ENCODE assay signal across 8 cellular contexts in genomic region chr7:34870041-34870440, GRCh38.
A peak's percentile ranks its signal among the peaks of the same experiment; 100 is the strongest.
DNase-seq lines count a peak whose midpoint lies in the region; ATAC-seq, FAIRE-seq and TF ChIP-seq lines count a peak whose summit lies in the region.
"Not testable (repeated sequence)": the region's sequence is repeated elsewhere in the genome, so short reads cannot be mapped to it uniquely, and the experiment has no call there.

No MANE protein-coding gene starts in this region.

- H3K4me3 ChIP-seq in Panc1 (ENCODE audit: low read depth in 2 of 2, low read length in 2 of 2); K562: not testable (repeated sequence)

- TF ChIP-seq CTCF in Calu3 (IDR thresholded peaks at IDR 0.05; ENCODE audit: unreplicated experiment); Panc1 (IDR thresholded peaks at IDR 0.05); K562 (IDR thresholded peaks at IDR 0.05 in 2 of 3, conservative IDR thresholded peaks at IDR 0.05 in 1 of 3; ENCODE audit: insufficient read depth in 2 of 3, low read depth in 1 of 3, low read length in 3 of 3); foreskin keratinocyte (conservative IDR thresholded peaks at IDR 0.05): not testable (repeated sequence)

- CTCF ChIA-PET in Calu3 (lab: Charles Lee); Panc1 (lab: Charles Lee); activated CD8-positive, alpha-beta T cell treated with anti-CD3 and anti-CD28 coated beads, Interleukin-2, amount 10 ng/mL, durations not matched to agents 7 days and 5 days (lab: Charles Lee); K562 (lab: Yijun Ruan, JAX; ENCODE audit: low intra/inter-chr PET ratio): not testable (repeated sequence)

- H3K27me3 Mint-ChIP-seq in Calu3 (ENCODE audit: unreplicated experiment); activated CD8-positive, alpha-beta T cell treated with anti-CD3 and anti-CD28 coated beads, Interleukin-2, amount 10 ng/mL, durations not matched to agents 7 days and 5 days (ENCODE audit: low read depth): not testable (repeated sequence)

- not testable (repeated sequence) for H3K9me3 Mint-ChIP-seq in Calu3 (ENCODE audit: low read depth, unreplicated experiment); activated CD8-positive, alpha-beta T cell treated with anti-CD3 and anti-CD28 coated beads, Interleukin-2, amount 10 ng/mL, durations not matched to agents 7 days and 5 days (ENCODE audit: insufficient read depth)

- TF ChIP-seq POLR2A in K562 (conservative IDR thresholded peaks at IDR 0.05), result not testable (repeated sequence)

- DNase-seq in Calu3; HTR-8/SVneo (ENCODE audit: insufficient read length, low spot score); Panc1 (ENCODE audit: low read depth, low spot score); urothelium cell line (ENCODE audit: low spot score): not testable (repeated sequence)
- peak; percentile 4 for DNase-seq in activated CD8-positive, alpha-beta T cell treated with anti-CD3 and anti-CD28 coated beads, Interleukin-2, amount 10 ng/mL, durations not matched to agents 7 days and 5 days
- DNase-seq in K562 (ENCODE audit: extremely low read depth in 1 of 4, low spot score in 3 of 4), result peak in 1 of 4 experiments; percentile 41
- peak in 1 of 2 donors; percentile 7 for DNase-seq in foreskin keratinocyte

- not testable (repeated sequence) for H3K9ac ChIP-seq in K562 (ENCODE audit: insufficient read depth in 1 of 2, low read depth in 2 of 2, low read length in 2 of 2)

- not testable (repeated sequence) for H3K27ac ChIP-seq in Panc1 (ENCODE audit: low read length); K562 (ENCODE audit: extremely low read depth, low read depth, low read length); foreskin keratinocyte

- BruUV-seq in Calu3 (replicated peaks; lab: Mats Ljungman, UMichigan); Panc1 (replicated peaks; lab: Mats Ljungman, UMichigan); K562 (replicated peaks; lab: Mats Ljungman, UMichigan): not testable (repeated sequence)

- 0 out of 2 replicates have a peak overlapping the region, but pooled peaks have one; percentile 1 for H3K4me2 ChIP-seq in K562 (ENCODE audit: insufficient read depth, low read length)

- FAIRE-seq in HTR-8/SVneo (lab: Jason Lieb, UNC) (peak; percentile 85), K562 (lab: Jason Lieb, UNC) (peak; percentile 99), urothelium cell line (lab: Jason Lieb, UNC) (peak; percentile 90)

- WGBS in K562 (ENCODE audit: insufficient coverage, low coverage, missing lambda C conversion rate), result 18% methylated on average over 2 of the region's 2 CpGs

- H3K36me3 Mint-ChIP-seq in Calu3 (ENCODE audit: insufficient read depth, unreplicated experiment); activated CD8-positive, alpha-beta T cell treated with anti-CD3 and anti-CD28 coated beads, Interleukin-2, amount 10 ng/mL, durations not matched to agents 7 days and 5 days (ENCODE audit: low read depth): not testable (repeated sequence)

- not testable (repeated sequence) for H4K20me1 ChIP-seq in K562 (replicated peaks; ENCODE audit: control insufficient read depth, insufficient read depth, low read length)

- H3K79me2 ChIP-seq in K562 (ENCODE audit: control insufficient read depth, insufficient read depth, low read length), result not testable (repeated sequence)

- ATAC-seq in Panc1 (peak; percentile 51; the same call in 1 of the 2 replicates), SK-N-SH treated with all-trans-retinoic acid at 6 μM for 48 hours (peak; percentile 63), K562 (peak; percentile 95), foreskin keratinocyte (peak; percentile 86)
- ATAC-seq in activated CD8-positive, alpha-beta T cell treated with anti-CD3 and anti-CD28 coated beads, Interleukin-2, amount 10 ng/mL, durations not matched to agents 7 days and 5 days, result not testable (repeated sequence)

- not testable (repeated sequence) for TF ChIP-seq EP300 in K562 (IDR thresholded peaks at IDR 0.05; ENCODE audit: low read length)

- H3K9me3 ChIP-seq in Panc1 (ENCODE audit: control insufficient read depth, insufficient read depth, low read depth, low read length); K562 (replicated peaks; ENCODE audit: control insufficient read depth, insufficient read depth, low read depth, low read length): not testable (repeated sequence)

- not testable (repeated sequence) for H3K4me1 ChIP-seq in Panc1 (ENCODE audit: control insufficient read depth, insufficient read depth, low read length); K562 (replicated peaks in 1 of 2; ENCODE audit: control insufficient read depth in 2 of 2, insufficient read depth in 2 of 2, low read length in 2 of 2); foreskin keratinocyte

- H2AFZ ChIP-seq in K562 (ENCODE audit: low read depth, low read length), result peak overlapping the region; percentile 28; the same call in 1 of the 2 replicates

- POLR2A ChIA-PET in Panc1 (lab: Charles Lee); activated CD8-positive, alpha-beta T cell treated with anti-CD3 and anti-CD28 coated beads, Interleukin-2, amount 10 ng/mL, durations not matched to agents 7 days and 5 days (lab: Charles Lee); K562 (lab: Yijun Ruan, JAX): not testable (repeated sequence)

- TF ChIP-seq RAD21 in K562 (CRISPR knock-in tag; conservative IDR thresholded peaks at IDR 0.05 in 1 of 2, IDR thresholded peaks at IDR 0.05 in 1 of 2), result not testable (repeated sequence)

- not testable (repeated sequence) for H3K9me1 ChIP-seq in K562 (ENCODE audit: control insufficient read depth, insufficient read depth, low read length)

- H3K27me3 ChIP-seq in Panc1 (ENCODE audit: control insufficient read depth, insufficient read depth, low read length); K562 (ENCODE audit: control insufficient read depth in 2 of 2, insufficient read depth in 2 of 2, low read length in 2 of 2); foreskin keratinocyte: not testable (repeated sequence)

- intact Hi-C loops in Calu3 (cut with micrococcal nuclease; ENCODE audit: unreplicated experiment); Panc1 (cut with micrococcal nuclease; ENCODE audit: unreplicated experiment); K562 (cut with micrococcal nuclease): not testable (repeated sequence)

- in situ Hi-C loops in Panc1 (cut with HindIII; ENCODE audit: low pct_unique_long_range_greater_than_20kb, low sequenced_read_pairs); K562 (cut with MboI): not testable (repeated sequence)

- H3K36me3 ChIP-seq in Panc1 (ENCODE audit: control insufficient read depth, insufficient read depth, low read length); K562 (ENCODE audit: control insufficient read depth, insufficient read depth, low read length): not testable (repeated sequence)

- not testable (repeated sequence) for H3K4me3 Mint-ChIP-seq in Calu3 (ENCODE audit: low read depth, unreplicated experiment); activated CD8-positive, alpha-beta T cell treated with anti-CD3 and anti-CD28 coated beads, Interleukin-2, amount 10 ng/mL, durations not matched to agents 7 days and 5 days

- peaks cover 16% of the 10 kb centered on the region for H3K4me1 Mint-ChIP-seq in Calu3 (ENCODE audit: low read depth, unreplicated experiment)
- not testable (repeated sequence) for H3K4me1 Mint-ChIP-seq in activated CD8-positive, alpha-beta T cell treated with anti-CD3 and anti-CD28 coated beads, Interleukin-2, amount 10 ng/mL, durations not matched to agents 7 days and 5 days (ENCODE audit: low read depth)

- peak overlapping the region; percentile 62 for H3K27ac Mint-ChIP-seq in Calu3 (ENCODE audit: unreplicated experiment)
- not testable (repeated sequence) for H3K27ac Mint-ChIP-seq in activated CD8-positive, alpha-beta T cell treated with anti-CD3 and anti-CD28 coated beads, Interleukin-2, amount 10 ng/mL, durations not matched to agents 7 days and 5 days

TF ChIP-seq in K562, 482 proteins besides CTCF, POLR2A, EP300 and RAD21 (continues in another document):
- TF ChIP-seq NFE2L1 (tag; IDR thresholded peaks at IDR 0.05; ENCODE audit: borderline replicate concordance, low read depth) (peak; percentile 45; the same call in 1 of the 2 replicates), NFE2 (IDR thresholded peaks at IDR 0.05; ENCODE audit: low read depth) (0 out of 2 replicates have a peak, but pooled peaks have one; percentile 12), ARID1B (IDR thresholded peaks at IDR 0.05) (0 out of 2 replicates have a peak, but pooled peaks have one; percentile 12), RAD51 (IDR thresholded peaks at IDR 0.05; ENCODE audit: borderline replicate concordance, low read depth) (peak; percentile 45; the same call in 1 of the 2 replicates), MAFF (IDR thresholded peaks at IDR 0.05; ENCODE audit: low read length) (peak; percentile 29; the same call in 1 of the 2 replicates), NRF1 (conservative IDR thresholded peaks at IDR 0.05 in 1 of 2, IDR thresholded peaks at IDR 0.05 in 1 of 2) (peak; percentile 65 to 69; a peak in 3 of 4 replicates), DPF2 (IDR thresholded peaks at IDR 0.05) (peak; percentile 31; the same call in 1 of the 2 replicates), C11orf30 (IDR thresholded peaks at IDR 0.05; ENCODE audit: low read depth) (peak; percentile 44; the same call in 1 of the 2 replicates), JUND (IDR thresholded peaks at IDR 0.05; ENCODE audit: borderline replicate concordance, low read depth, low read length) (peak; percentile 82), JUND (tag; IDR thresholded peaks at IDR 0.05; ENCODE audit: borderline replicate concordance, low read depth, low read length) (peak; percentile 87; the same call in 2 of the 3 replicates), TOE1 (IDR thresholded peaks at IDR 0.05; ENCODE audit: borderline replicate concordance) (peak; percentile 84; the same call in 1 of the 2 replicates), JUN (IDR thresholded peaks at IDR 0.05; ENCODE audit: borderline replicate concordance, low read depth, low read length) (0 out of 2 replicates have a peak, but pooled peaks have one; percentile 30)
- not testable (repeated sequence) for TF ChIP-seq TOE1 (CRISPR knock-in tag; IDR thresholded peaks at IDR 0.05; ENCODE audit: borderline replicate concordance, low read depth); JUN (CRISPR knock-in tag; IDR thresholded peaks at IDR 0.05; ENCODE audit: borderline replicate concordance)
